9 cellular contexts compared by ENCODE assay signal in the genomic region with DNA sequence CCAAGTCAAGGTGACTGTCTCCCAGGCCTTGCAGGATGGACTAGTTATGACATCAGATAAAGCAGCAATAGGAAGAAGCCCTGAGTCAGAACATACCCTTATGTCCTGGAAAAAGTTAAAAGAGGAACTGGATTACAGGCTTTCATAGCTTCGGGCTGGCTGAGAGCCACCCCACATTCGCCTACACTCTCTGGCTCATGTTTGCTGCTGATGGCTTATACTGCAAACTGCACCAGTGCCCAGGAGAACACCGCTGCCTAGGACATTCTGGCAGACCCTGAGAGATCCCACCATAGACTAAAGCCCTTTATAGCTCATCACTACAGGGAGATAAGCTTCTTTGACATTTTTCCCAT. TPM values are rescaled to one million over a fixed set of nuclear protein-coding genes. Genes with fewer than 3 reads are reported as not detected.
DNase-seq lines count a peak whose midpoint lies in the region; ATAC-seq, FAIRE-seq and TF ChIP-seq lines count a peak whose summit lies in the region.
"Had no signal": no experiment of that assay in that cellular context is flagged by ENCODE, and none has a peak within 500 bp of the region (broad histone marks: within the 10 kb centered on the region; RNA-seq: fewer than 3 reads in every experiment).

No MANE protein-coding gene starts in this region.

- no peak for FAIRE-seq in frontal cortex (lab: Jason Lieb, UNC)

- no peak overlapping the region for H3K4me3 ChIP-seq in foreskin fibroblast (ENCODE audit: low read depth in 1 of 2, low read length in 2 of 2)
- no peak overlapping the region for H3K4me3 ChIP-seq in skeletal muscle cell (ENCODE audit: low read depth, low read length)

- DNase-seq in GF-D8 (lab: John Stamatoyannopoulos, UW) (peak; percentile 1), SIG-M5 treated with dmso at 0.1 percent for 504 hours (lab: John Stamatoyannopoulos, UW; ENCODE audit: unreplicated experiment) (peak; percentile 93), foreskin fibroblast (peak; percentile 88 to 94), skeletal muscle cell (ENCODE audit: low read depth) (peak; percentile 78), frontal cortex (ENCODE audit: low spot score in 2 of 2) (no peak), GM19240 (ENCODE audit: insufficient read length, low spot score) (no peak)
- DNase-seq in activated CD4-positive, alpha-beta T cell treated with anti-CD3 and anti-CD28 coated beads, Interleukin-2, amount 50 U/mL, for 1 hour: no peak
- DNase-seq: T-helper 17 cell had no signal

- no peak for TF ChIP-seq CTCF in foreskin fibroblast (IDR thresholded peaks at IDR 0.05; ENCODE audit: low read depth, low read length)

- no peak for ATAC-seq in HG03460 (IDR thresholded peaks at IDR 0.05; ENCODE audit: unreplicated experiment)
- ATAC-seq: T-helper 17 cell had no signal

RNA-seq across cellular contexts. Expression of a gene that starts 20.3 kb away (rescaled TPM):
- 187 TPM for total RNA-seq in frontal cortex

Comparison
In these comparisons a context has a peak if more than half of its experiments do, and no peak if none do; other contexts are left out.
1. DNase-seq: peak in GF-D8 (single experiment), SIG-M5 treated with dmso at 0.1 percent for 504 hours (single experiment), foreskin fibroblast (2 of 2) and skeletal muscle cell (single experiment); none in frontal cortex (0 of 2), activated CD4-positive, alpha-beta T cell treated with anti-CD3 and anti-CD28 coated beads, Interleukin-2, amount 50 U/mL, for 1 hour (single experiment) and GM19240 (single experiment).